Comparison of ENCODE assay signal across 10 cellular contexts in genomic region chr20:32764000-32764960, GRCh38. TPM values are rescaled to one million over a fixed set of nuclear protein-coding genes. Genes with fewer than 3 reads are reported as not detected.
A peak's percentile ranks its signal among the peaks of the same experiment; 100 is the strongest.
DNase-seq lines count a peak whose midpoint lies in the region; ATAC-seq and TF ChIP-seq lines count a peak whose summit lies in the region.
"Had no signal": no experiment of that assay in that cellular context is flagged by ENCODE, and none has a peak within 500 bp of the region (broad histone marks: within the 10 kb centered on the region; RNA-seq: fewer than 3 reads in every experiment).

No MANE protein-coding gene starts in this region.

- H3K79me2 ChIP-seq in HCT116 (ENCODE audit: insufficient read depth, low read length): peaks cover 57% of the 10 kb centered on the region

- H3K36me3 Mint-ChIP-seq in CD8-positive, alpha-beta memory T cell: peaks cover 0 to 1% (median 0%) of the 10 kb centered on the region in 3 donors
- H3K36me3 Mint-ChIP-seq in naive thymus-derived CD4-positive, alpha-beta T cell: no peaks in the 10 kb centered on the region

- TF ChIP-seq CTCF in HCT116 (IDR thresholded peaks at IDR 0.05 in 2 of 3, conservative IDR thresholded peaks at IDR 0.05 in 1 of 3; ENCODE audit: borderline replicate concordance in 1 of 3, insufficient read depth in 1 of 3, low read depth in 2 of 3, low read length in 2 of 3): no peak
- TF ChIP-seq CTCF in astrocyte of the cerebellum (IDR thresholded peaks at IDR 0.05; ENCODE audit: low read depth, low read length, missing control alignments): no peak
- TF ChIP-seq CTCF in suprapubic skin (IDR thresholded peaks at IDR 0.05): no peak

- WGBS in suprapubic skin: 59% methylated on average over 17 of the region's 17 CpGs

- peaks cover 0 to 3% of the 10 kb centered on the region in 2 donors for H3K27me3 Mint-ChIP-seq in CD8-positive, alpha-beta memory T cell
- H3K27me3 Mint-ChIP-seq in naive thymus-derived CD4-positive, alpha-beta T cell: peaks cover 0 to 25% (median 0%) of the 10 kb centered on the region in 5 donors

- peak overlapping the region; percentile 76 for H3K27ac ChIP-seq in CD8-positive, alpha-beta memory T cell (ENCODE audit: low read depth, low read length)
- peak overlapping the region; percentile 83 for H3K27ac ChIP-seq in HCT116 (ENCODE audit: low read depth, low read length)
- no peak overlapping the region for H3K27ac ChIP-seq in naive thymus-derived CD4-positive, alpha-beta T cell (ENCODE audit: low read depth, low read length)
- no peak overlapping the region for H3K27ac ChIP-seq in suprapubic skin

- no peaks in the 10 kb centered on the region for H3K36me3 ChIP-seq in CD8-positive, alpha-beta memory T cell (ENCODE audit: insufficient read depth, low read length)
- H3K36me3 ChIP-seq in HCT116 (ENCODE audit: control insufficient read depth in 1 of 2, insufficient read depth in 2 of 2, low read length in 2 of 2) (no peaks in the 10 kb centered on the region), suprapubic skin (no peaks in the 10 kb centered on the region)
- H3K36me3 ChIP-seq in naive thymus-derived CD4-positive, alpha-beta T cell (ENCODE audit: control insufficient read depth in 2 of 3, insufficient read depth in 3 of 3, low read length in 3 of 3): no peaks in the 10 kb centered on the region

- RAD21 ChIA-PET in HCT116 (lab: Charles Lee; ENCODE audit: low non-redundant PET in 1 of 2, low total read pairs in 2 of 2, uncharacterized antibody in 2 of 2, unreplicated experiment in 2 of 2): no interaction called here

- CTCF ChIA-PET in CD8-positive, alpha-beta memory T cell (lab: Charles Lee): interaction anchor here (1.1 to 3.3 kb wide), 4 partner anchors 14 to 90 kb away, joined by 4 to 21 read pairs (median 6); partner anchors contain the start of gene C20orf203
- CTCF ChIA-PET in HCT116 (lab: Charles Lee): interaction anchor here (1.9 to 6.7 kb wide), 2 partner anchors 14 to 91 kb away, joined by 7 to 47 read pairs; partner anchors contain the start of gene C20orf203
- CTCF ChIA-PET in naive thymus-derived CD4-positive, alpha-beta T cell (lab: Charles Lee): interaction anchor here (0.9 to 2.0 kb wide), 4 partner anchors 14 to 242 kb away, joined by 3 to 8 read pairs (median 4); partner anchors contain the start of gene C20orf203

- H3K4me1 Mint-ChIP-seq in CD8-positive, alpha-beta memory T cell: peaks cover 9 to 14% (median 12%) of the 10 kb centered on the region in 3 donors
- peaks cover 13 to 43% (median 23%) of the 10 kb centered on the region in 7 donors for H3K4me1 Mint-ChIP-seq in naive thymus-derived CD4-positive, alpha-beta T cell

- intact Hi-C loops in HCT116 (cut with micrococcal nuclease): no loop called here
- intact Hi-C loops in naive thymus-derived CD4-positive, alpha-beta T cell (cut with micrococcal nuclease): loop anchor here in 1 of 2 donors (2.0 kb wide), 1 partner anchor 13 kb away; no protein-coding TSS in a partner anchor

- no peaks in the 10 kb centered on the region for H3K9me3 ChIP-seq in CD8-positive, alpha-beta memory T cell (ENCODE audit: low read length)
- H3K9me3 ChIP-seq in HCT116 (ENCODE audit: control insufficient read depth in 1 of 2, insufficient read depth in 1 of 2, low read depth in 1 of 2, low read length in 2 of 2): no peaks in the 10 kb centered on the region
- no peaks in the 10 kb centered on the region for H3K9me3 ChIP-seq in naive thymus-derived CD4-positive, alpha-beta T cell (ENCODE audit: control insufficient read depth in 2 of 3, low read length in 3 of 3)
- no peaks in the 10 kb centered on the region for H3K9me3 ChIP-seq in suprapubic skin

- no peak for TF ChIP-seq RAD21 in HCT116 (IDR thresholded peaks at IDR 0.05; ENCODE audit: low read depth)

- BruUV-seq in HCT116 (replicated peaks; lab: Mats Ljungman, UMichigan): TSS peak; percentile 48

- POLR2A ChIA-PET in CD8-positive, alpha-beta memory T cell (lab: Charles Lee): interaction anchor here (2.2 kb wide), 1 partner anchor 22 kb away, joined by 9 read pairs; the partner anchor contains the start of gene COMMD7
- POLR2A ChIA-PET in HCT116 (lab: Charles Lee): interaction anchor here (1.0 to 1.8 kb wide), 3 partner anchors 13 to 83 kb away, joined by 3 to 9 read pairs (median 7); no protein-coding TSS in a partner anchor
- POLR2A ChIA-PET in naive thymus-derived CD4-positive, alpha-beta T cell (lab: Charles Lee): interaction anchor here (0.6 to 2.4 kb wide), 3 partner anchors 14 to 72 kb away, joined by 3 to 16 read pairs (median 3); partner anchors contain the start of gene COMMD7

- in situ Hi-C loops in astrocyte of the cerebellum (cut with HindIII; ENCODE audit: low sequenced_read_pairs): no loop called here

- DNase-seq in CD8-positive, alpha-beta memory T cell: peak in 1 of 5 donors; percentile 13
- no peak for DNase-seq in HCT116 (ENCODE audit: low read depth, low spot score)
- DNase-seq in astrocyte of the cerebellum (ENCODE audit: low read depth): no peak
- no peak for DNase-seq in naive thymus-derived CD4-positive, alpha-beta T cell
- DNase-seq in stimulated activated CD4-positive, alpha-beta T cell treated with anti-CD3 and anti-CD28 coated beads, Interleukin-12 subunit alpha, Interleukin-12 subunit beta, amount 100 ng/mL, for 4 hours: no peak
- no peak for DNase-seq in suprapubic skin (ENCODE audit: low spot score in 2 of 2)
- DNase-seq in SW480 (ENCODE audit: low spot score): no peak
- DNase-seq: activated CD4-positive, CD25-positive, alpha-beta regulatory T cell; stimulated activated CD4-positive, alpha-beta T cell treated with anti-CD3 and anti-CD28 coated beads, Interleukin-2, amount 100 ng/mL, for 24 hours had no signal

- peak overlapping the region; percentile 95 for H3K9ac ChIP-seq in HCT116 (ENCODE audit: low read length)

- peak overlapping the region; percentile 51 to 86 (median 68) for H3K4me3 Mint-ChIP-seq in CD8-positive, alpha-beta memory T cell
- peak overlapping the region; percentile 44 to 94 (median 88) for H3K4me3 Mint-ChIP-seq in naive thymus-derived CD4-positive, alpha-beta T cell

- no peak overlapping the region for H3K4me3 ChIP-seq in CD8-positive, alpha-beta memory T cell (ENCODE audit: low read length)
- H3K4me3 ChIP-seq in HCT116 (replicated peaks in 1 of 2; ENCODE audit: low read depth in 1 of 2, low read length in 2 of 2): peak overlapping the region; percentile 94 to 96
- H3K4me3 ChIP-seq in astrocyte of the cerebellum (ENCODE audit: low read depth, low read length): peak overlapping the region; percentile 78
- no peak overlapping the region for H3K4me3 ChIP-seq in naive thymus-derived CD4-positive, alpha-beta T cell (ENCODE audit: low read length)
- H3K4me3 ChIP-seq in suprapubic skin: no peak overlapping the region

- TF ChIP-seq EP300 in suprapubic skin (IDR thresholded peaks at IDR 0.05): no peak

- H2AFZ ChIP-seq in HCT116 (ENCODE audit: low read depth, low read length, poor library complexity, severe bottlenecking): no peak overlapping the region

- no peaks in the 10 kb centered on the region for H3K9me2 ChIP-seq in HCT116 (ENCODE audit: insufficient read depth)

- TF ChIP-seq POLR2A in HCT116 (IDR thresholded peaks at IDR 0.05; ENCODE audit: borderline replicate concordance, extremely low read depth, insufficient read depth, insufficient read length): no peak
- TF ChIP-seq POLR2A in suprapubic skin (IDR thresholded peaks at IDR 0.05): no peak

- peak overlapping the region; percentile 99 for H3K4me2 ChIP-seq in HCT116 (ENCODE audit: low read length)

- no peaks in the 10 kb centered on the region for H3K27me3 ChIP-seq in CD8-positive, alpha-beta memory T cell (ENCODE audit: insufficient read depth, low read length, poor library complexity, severe bottlenecking)
- H3K27me3 ChIP-seq in HCT116 (ENCODE audit: insufficient read depth, low read length) (no peaks in the 10 kb centered on the region), suprapubic skin (no peaks in the 10 kb centered on the region)
- no peaks in the 10 kb centered on the region for H3K27me3 ChIP-seq in naive thymus-derived CD4-positive, alpha-beta T cell (ENCODE audit: control insufficient read depth in 2 of 2, insufficient read depth in 2 of 2, low read length in 2 of 2)

- no peak for ATAC-seq in HCT116
- no peak for ATAC-seq in naive thymus-derived CD4-positive, alpha-beta T cell
- ATAC-seq in GM18909 (IDR thresholded peaks at IDR 0.05; ENCODE audit: poor library complexity, unreplicated experiment): no peak

- no peaks in the 10 kb centered on the region for H4K20me1 ChIP-seq in HCT116 (ENCODE audit: insufficient read depth)

- H3K9me3 Mint-ChIP-seq in CD8-positive, alpha-beta memory T cell: no peaks in the 10 kb centered on the region
- no peaks in the 10 kb centered on the region for H3K9me3 Mint-ChIP-seq in naive thymus-derived CD4-positive, alpha-beta T cell

- H3K4me1 ChIP-seq in CD8-positive, alpha-beta memory T cell (ENCODE audit: insufficient read depth, low read length): peaks cover 12% of the 10 kb centered on the region
- H3K4me1 ChIP-seq in HCT116 (ENCODE audit: control insufficient read depth in 1 of 2, insufficient read depth in 2 of 2, low read length in 2 of 2) (peaks cover 47 to 58% of the 10 kb centered on the region in 2 experiments), suprapubic skin (peaks cover 29% of the 10 kb centered on the region)
- peaks cover 0 to 11% of the 10 kb centered on the region in 2 donors for H3K4me1 ChIP-seq in naive thymus-derived CD4-positive, alpha-beta T cell (ENCODE audit: control insufficient read depth in 2 of 2, insufficient read depth in 2 of 2, low read length in 2 of 2)

- H3K27ac Mint-ChIP-seq in CD8-positive, alpha-beta memory T cell: peak overlapping the region in 2 of 8 donors; percentile 33 to 56
- peak overlapping the region in 7 of 9 donors; percentile 22 to 68 (median 52) for H3K27ac Mint-ChIP-seq in naive thymus-derived CD4-positive, alpha-beta T cell

RNA-seq across cellular contexts. Expression of gene DNMT3B, which starts 2.1 kb away (rescaled TPM):
- total RNA-seq in CD8-positive, alpha-beta memory T cell: 1 to 10 TPM in 1 of 2 experiments, under 1 TPM in 1; 1.00 to 1.4 TPM
- 0.22 TPM for polyA plus RNA-seq in CD8-positive, alpha-beta memory T cell
- total RNA-seq in HCT116 (2021; ENCODE audit: unreplicated experiment): 22.2 TPM
- 11.3 and 12.7 TPM in 2 replicates for polyA plus RNA-seq in HCT116 (2012)
- 1 to 10 TPM in 1 of 5 experiments, under 1 TPM in 4; 0.32 to 2.5 (median 0.66) TPM for total RNA-seq in naive thymus-derived CD4-positive, alpha-beta T cell
- under 1 TPM; 0.33 to 0.72 TPM for polyA plus RNA-seq in naive thymus-derived CD4-positive, alpha-beta T cell
- 1 to 10 TPM; 2.7 to 5.0 (median 2.9) TPM for total RNA-seq in suprapubic skin

RNA-seq across cellular contexts. Expression of gene COMMD7, which starts 21.0 kb away (rescaled TPM):
- 10 to 100 TPM; 33.8 to 35.6 TPM for total RNA-seq in CD8-positive, alpha-beta memory T cell
- 105 TPM for polyA plus RNA-seq in CD8-positive, alpha-beta memory T cell
- 13.2 TPM for total RNA-seq in HCT116 (2021; ENCODE audit: unreplicated experiment)
- 11.1 and 15.3 TPM in 2 replicates for polyA plus RNA-seq in HCT116 (2012)
- 10 to 100 TPM; 31.5 to 66.3 (median 40.3) TPM for total RNA-seq in naive thymus-derived CD4-positive, alpha-beta T cell
- 100 to 1,000 TPM; 141 TPM for polyA plus RNA-seq in naive thymus-derived CD4-positive, alpha-beta T cell
- total RNA-seq in suprapubic skin: 10 to 100 TPM; 13.3 to 17.5 (median 15.6) TPM

RNA-seq across cellular contexts. Expression of gene MAPRE1, which starts 55.5 kb away (rescaled TPM):
- 100 to 1,000 TPM; 154 to 159 TPM for total RNA-seq in CD8-positive, alpha-beta memory T cell
- 96.3 TPM for polyA plus RNA-seq in CD8-positive, alpha-beta memory T cell
- total RNA-seq in HCT116 (2021; ENCODE audit: unreplicated experiment) (118 TPM), suprapubic skin (10 to 100 TPM; 41.9 to 67.8 (median 53.2) TPM)
- polyA plus RNA-seq in HCT116 (2012): 44.7 and 56.2 TPM in 2 replicates
- total RNA-seq in naive thymus-derived CD4-positive, alpha-beta T cell: 100 to 1,000 TPM in 3 of 5 experiments, 10 to 100 TPM in 2; 83.0 to 118 (median 107) TPM
- 100 to 1,000 TPM in 1 of 2 donors, 10 to 100 TPM in 1; 91.3 to 105 TPM for polyA plus RNA-seq in naive thymus-derived CD4-positive, alpha-beta T cell

Comparison
In these comparisons a context has a peak if more than half of its experiments do, and no peak if none do; other contexts are left out.
1. H3K27ac ChIP-seq: peak in CD8-positive, alpha-beta memory T cell (single experiment) and HCT116 (single experiment); none in naive thymus-derived CD4-positive, alpha-beta T cell (single experiment) and suprapubic skin (single experiment).
2. H3K4me3 ChIP-seq: peak in HCT116 (2 of 2) and astrocyte of the cerebellum (single experiment); none in CD8-positive, alpha-beta memory T cell (single experiment), naive thymus-derived CD4-positive, alpha-beta T cell (single experiment) and suprapubic skin (single experiment).